ENCODE assay signal across 18 cellular contexts in the genomic region with DNA sequence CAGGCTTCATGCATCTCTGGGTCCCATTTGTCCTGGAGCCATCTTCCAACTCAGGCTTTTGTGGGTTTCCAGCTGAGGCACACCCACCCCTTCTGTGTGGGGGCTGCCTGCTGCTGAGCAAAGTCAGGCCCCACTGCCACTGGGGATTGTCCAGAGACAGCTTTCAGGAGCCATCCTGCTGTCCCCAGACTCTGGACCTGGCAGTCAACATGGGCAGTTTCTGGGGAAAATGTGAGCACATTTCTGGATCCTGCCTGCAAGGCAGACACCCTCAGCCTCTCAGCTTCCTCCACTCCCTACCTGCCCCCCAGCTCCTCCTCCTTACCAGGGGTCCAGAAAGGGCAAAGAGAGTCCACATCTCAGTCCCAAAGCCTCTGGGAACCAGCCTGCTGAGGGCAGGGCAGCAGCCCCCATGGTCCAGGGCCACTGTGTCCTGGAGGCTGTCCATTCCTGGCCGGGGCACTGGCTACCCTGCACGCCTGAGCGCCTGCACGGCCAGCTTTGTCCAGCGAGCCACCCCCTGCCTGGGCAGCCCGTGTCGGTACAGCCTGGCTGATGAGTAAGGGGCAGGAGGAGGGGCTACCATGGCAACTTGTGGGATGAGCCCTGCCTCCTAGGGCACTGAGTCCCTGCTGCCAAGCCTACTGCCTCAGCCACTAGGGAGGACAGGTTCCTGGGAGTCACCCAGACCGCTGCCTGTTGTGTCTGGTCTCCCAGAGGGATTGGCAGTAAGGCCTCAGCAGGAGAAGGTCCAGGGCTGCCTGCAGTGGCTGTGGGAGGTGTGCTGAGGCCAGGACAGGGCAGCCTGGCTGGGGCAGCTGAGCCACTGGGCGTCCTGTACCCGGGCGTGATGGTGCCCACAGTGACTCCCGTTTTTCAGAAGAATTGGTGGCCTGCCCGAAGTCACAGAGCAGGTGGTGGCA. TPM values are rescaled to one million over a fixed set of nuclear protein-coding genes. Genes with fewer than 3 reads are reported as not detected.
DNase-seq lines count a peak whose midpoint lies in the region; ATAC-seq and TF ChIP-seq lines count a peak whose summit lies in the region.
"Had no signal": no experiment of that assay in that cellular context is flagged by ENCODE, and none has a peak within 500 bp of the region (broad histone marks: within the 10 kb centered on the region; RNA-seq: fewer than 3 reads in every experiment).

A gene with protein sequence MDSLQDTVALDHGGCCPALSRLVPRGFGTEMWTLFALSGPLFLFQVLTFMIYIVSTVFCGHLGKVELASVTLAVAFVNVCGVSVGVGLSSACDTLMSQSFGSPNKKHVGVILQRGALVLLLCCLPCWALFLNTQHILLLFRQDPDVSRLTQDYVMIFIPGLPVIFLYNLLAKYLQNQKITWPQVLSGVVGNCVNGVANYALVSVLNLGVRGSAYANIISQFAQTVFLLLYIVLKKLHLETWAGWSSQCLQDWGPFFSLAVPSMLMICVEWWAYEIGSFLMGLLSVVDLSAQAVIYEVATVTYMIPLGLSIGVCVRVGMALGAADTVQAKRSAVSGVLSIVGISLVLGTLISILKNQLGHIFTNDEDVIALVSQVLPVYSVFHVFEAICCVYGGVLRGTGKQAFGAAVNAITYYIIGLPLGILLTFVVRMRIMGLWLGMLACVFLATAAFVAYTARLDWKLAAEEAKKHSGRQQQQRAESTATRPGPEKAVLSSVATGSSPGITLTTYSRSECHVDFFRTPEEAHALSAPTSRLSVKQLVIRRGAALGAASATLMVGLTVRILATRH (minus strand): TSS at position 477 of the 923 bp plus-strand sequence. CDS start 29 bp downstream, at position 448.

- no peak within 1 kb of the TSS for H3K4me3 Mint-ChIP-seq in natural killer cell
- H3K4me3 Mint-ChIP-seq: activated CD4-positive, alpha-beta T cell treated with anti-CD3 and anti-CD28 coated beads, Interleukin-2, amount 10 ng/mL, durations not matched to agents 7 days and 5 days had no signal

- no peaks in the 10 kb centered on the region for H3K4me1 Mint-ChIP-seq in natural killer cell
- H3K4me1 Mint-ChIP-seq: activated CD4-positive, alpha-beta T cell treated with anti-CD3 and anti-CD28 coated beads, Interleukin-2, amount 10 ng/mL, durations not matched to agents 7 days and 5 days had no signal

- ATAC-seq in GM18498 (IDR thresholded peaks at IDR 0.05; ENCODE audit: unreplicated experiment) (no peak), natural killer cell (no peak)
- ATAC-seq: pancreas had no signal

- DNase-seq in SHP77 treated with DMSO at 0.1 percent for 48 hours (lab: John Stamatoyannopoulos, UW) (peak; percentile 25), iPS-NIHi11 (ENCODE audit: low spot score) (peak; percentile 67), RPMI8226 (no peak), natural killer cell (no peak)
- DNase-seq: activated CD4-positive, alpha-beta T cell treated with anti-CD3 and anti-CD28 coated beads, Interleukin-2, amount 10 ng/mL, durations not matched to agents 7 days and 5 days; activated T-cell treated with anti-CD3 and anti-CD28 coated beads, Interleukin-2, amount 50 U/mL, for 48 hours; CD4-positive, CD25-positive, alpha-beta regulatory T cell; IMR-90; NCI-H1436 treated with DMSO at 0.1 percent for 48 hours; NCI-H446 treated with DMSO at 0.1 percent for 48 hours; OCI-M1; T-helper 2 cell had no signal

- H3K4me3 ChIP-seq in HEK293 (ENCODE audit: low read depth, low read length) (no peak within 1 kb of the TSS), skeletal muscle satellite cell (ENCODE audit: low read length) (no peak within 1 kb of the TSS)
- H3K4me3 ChIP-seq: pancreas had no signal

- no peaks in the 10 kb centered on the region for H3K9me3 ChIP-seq in HEK293 (ENCODE audit: control insufficient read depth, insufficient read depth, low read depth, low read length)
- H3K9me3 ChIP-seq in skeletal muscle satellite cell (replicated peaks; ENCODE audit: low read length): no peaks in the 10 kb centered on the region
- H3K9me3 ChIP-seq: pancreas had no signal

- no peak within 1 kb of the TSS for H3K9ac ChIP-seq in skeletal muscle satellite cell (ENCODE audit: low read depth, low read length)

- H3K4me2 ChIP-seq in skeletal muscle satellite cell (ENCODE audit: low read length): peak within 1 kb of the TSS; percentile 6

- intact Hi-C loops in natural killer cell (cut with micrococcal nuclease): no loop called here

- H3K9me3 Mint-ChIP-seq in natural killer cell: no peaks in the 10 kb centered on the region
- H3K9me3 Mint-ChIP-seq: activated CD4-positive, alpha-beta T cell treated with anti-CD3 and anti-CD28 coated beads, Interleukin-2, amount 10 ng/mL, durations not matched to agents 7 days and 5 days had no signal

- H3K4me1 ChIP-seq in HEK293 (ENCODE audit: control insufficient read depth, insufficient read depth, low read length): no peaks in the 10 kb centered on the region
- peaks cover 10% of the 10 kb centered on the region for H3K4me1 ChIP-seq in skeletal muscle satellite cell (ENCODE audit: control insufficient read depth, insufficient read depth, low read length)
- H3K4me1 ChIP-seq: pancreas had no signal

- POLR2A ChIA-PET in HEK293 (lab: Yijun Ruan, JAX): no interaction called here

- CTCF ChIA-PET in HEK293 (lab: Yijun Ruan, JAX): interaction anchor here (0.7 to 0.9 kb wide), 2 partner anchors 13 to 354 kb away, joined by 3 read pairs; a partner anchor contains a TSS

- TF ChIP-seq CTCF in HEK293 (tag by site-specific recombination; IDR thresholded peaks at IDR 0.05) (no peak), natural killer cell (IDR thresholded peaks at IDR 0.05) (no peak)

- H3K27ac ChIP-seq in HEK293 (ENCODE audit: extremely low read depth, low read depth, low read length): no peak within 1 kb of the TSS
- H3K27ac ChIP-seq: pancreas had no signal

- H3K27me3 ChIP-seq in skeletal muscle satellite cell (ENCODE audit: control insufficient read depth, insufficient read depth, low read length): peaks cover 15% of the 10 kb centered on the region
- H3K27me3 ChIP-seq: pancreas had no signal

- no peak within 1 kb of the TSS for H3K27ac Mint-ChIP-seq in natural killer cell
- H3K27ac Mint-ChIP-seq: activated CD4-positive, alpha-beta T cell treated with anti-CD3 and anti-CD28 coated beads, Interleukin-2, amount 10 ng/mL, durations not matched to agents 7 days and 5 days had no signal

- H3K27me3 Mint-ChIP-seq in natural killer cell (ENCODE audit: low read depth in 2 of 2): no peaks in the 10 kb centered on the region
- H3K27me3 Mint-ChIP-seq: activated CD4-positive, alpha-beta T cell treated with anti-CD3 and anti-CD28 coated beads, Interleukin-2, amount 10 ng/mL, durations not matched to agents 7 days and 5 days had no signal

- H3K36me3 ChIP-seq in HEK293 (ENCODE audit: control insufficient read depth in 2 of 2, insufficient read depth in 1 of 2, low read length in 2 of 2) (no peaks in the 10 kb centered on the region), skeletal muscle satellite cell (ENCODE audit: insufficient read depth, low read length) (no peaks in the 10 kb centered on the region)
- H3K36me3 ChIP-seq: pancreas had no signal

- no peaks in the 10 kb centered on the region for H3K36me3 Mint-ChIP-seq in natural killer cell
- H3K36me3 Mint-ChIP-seq: CD4-positive, CD25-positive, alpha-beta regulatory T cell had no signal

TF ChIP-seq in HEK293, 187 proteins besides CTCF, POLR2A, EP300 and RAD21:
- TF ChIP-seq, protein P1, sequence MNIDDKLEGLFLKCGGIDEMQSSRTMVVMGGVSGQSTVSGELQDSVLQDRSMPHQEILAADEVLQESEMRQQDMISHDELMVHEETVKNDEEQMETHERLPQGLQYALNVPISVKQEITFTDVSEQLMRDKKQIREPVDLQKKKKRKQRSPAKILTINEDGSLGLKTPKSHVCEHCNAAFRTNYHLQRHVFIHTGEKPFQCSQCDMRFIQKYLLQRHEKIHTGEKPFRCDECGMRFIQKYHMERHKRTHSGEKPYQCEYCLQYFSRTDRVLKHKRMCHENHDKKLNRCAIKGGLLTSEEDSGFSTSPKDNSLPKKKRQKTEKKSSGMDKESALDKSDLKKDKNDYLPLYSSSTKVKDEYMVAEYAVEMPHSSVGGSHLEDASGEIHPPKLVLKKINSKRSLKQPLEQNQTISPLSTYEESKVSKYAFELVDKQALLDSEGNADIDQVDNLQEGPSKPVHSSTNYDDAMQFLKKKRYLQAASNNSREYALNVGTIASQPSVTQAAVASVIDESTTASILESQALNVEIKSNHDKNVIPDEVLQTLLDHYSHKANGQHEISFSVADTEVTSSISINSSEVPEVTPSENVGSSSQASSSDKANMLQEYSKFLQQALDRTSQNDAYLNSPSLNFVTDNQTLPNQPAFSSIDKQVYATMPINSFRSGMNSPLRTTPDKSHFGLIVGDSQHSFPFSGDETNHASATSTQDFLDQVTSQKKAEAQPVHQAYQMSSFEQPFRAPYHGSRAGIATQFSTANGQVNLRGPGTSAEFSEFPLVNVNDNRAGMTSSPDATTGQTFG (tag by site-specific recombination; IDR thresholded peaks at IDR 0.05; ENCODE audit: borderline replicate concordance): no peak
- TF ChIP-seq ZBTB48 (tag by site-specific recombination; IDR thresholded peaks at IDR 0.05) (0 out of 2 replicates have a peak, but pooled peaks have one; percentile 32), ZIC2 (tag by site-specific recombination; IDR thresholded peaks at IDR 0.05) (peak; percentile 90)

RNA-seq across cellular contexts. Expression of the gene that starts here (rescaled TPM):
- total RNA-seq in skeletal muscle satellite cell (2012; rRNA removed): under 0.01 TPM in 1 of 2 replicates, not detected in the other
- total RNA-seq in natural killer cell: not detected
- total RNA-seq: activated CD4-positive, alpha-beta T cell treated with anti-CD3 and anti-CD28 coated beads, Interleukin-2, amount 10 ng/mL, durations not matched to agents 7 days and 5 days; CD4-positive, CD25-positive, alpha-beta regulatory T cell; fibroblast of lung; IMR-90; pancreas; ureter had no signal

Comparison
In these comparisons a context has a peak if more than half of its experiments do, and no peak if none do; other contexts are left out.
1. DNase-seq: peak in SHP77 treated with DMSO at 0.1 percent for 48 hours (single experiment) and iPS-NIHi11 (single experiment); none in RPMI8226 (single experiment) and natural killer cell (single experiment).